In the genomic region with DNA sequence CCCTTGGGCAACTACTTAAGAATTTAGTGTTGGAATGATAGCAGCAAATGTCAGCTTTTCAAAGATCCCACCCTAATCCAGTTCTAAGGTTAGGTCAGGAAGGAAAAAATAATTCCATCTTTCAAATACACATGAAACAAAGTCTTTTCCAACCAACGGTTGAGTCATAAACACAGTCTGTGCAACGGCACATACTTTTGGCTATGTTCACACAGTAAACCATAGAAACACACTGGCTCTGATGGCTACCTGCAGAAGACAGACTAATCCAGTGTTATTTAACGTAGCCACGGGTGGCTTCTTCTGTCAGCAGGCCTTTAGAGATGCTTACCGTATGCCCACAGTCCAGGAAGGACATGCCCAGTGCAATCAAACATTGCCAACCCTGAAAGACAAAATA, we compare ENCODE assay signal across 30 cellular contexts. TPM values are rescaled to one million over a fixed set of nuclear protein-coding genes. Genes with fewer than 3 reads are reported as not detected.
DNase-seq lines count a peak whose midpoint lies in the region; ATAC-seq and TF ChIP-seq lines count a peak whose summit lies in the region.
"Had no signal": no experiment of that assay in that cellular context is flagged by ENCODE, and none has a peak within 500 bp of the region (broad histone marks: within the 10 kb centered on the region; RNA-seq: fewer than 3 reads in every experiment).

No MANE protein-coding gene starts in this region.

- WGBS in thymus: 97% methylated on average over 5 of the region's 5 CpGs

- TF ChIP-seq CTCF in foreskin fibroblast (IDR thresholded peaks at IDR 0.05; ENCODE audit: low read depth, low read length): no peak

- peaks cover 57% of the 10 kb centered on the region for H3K4me1 Mint-ChIP-seq in activated T-cell treated with anti-CD3 and anti-CD28 coated beads, Interleukin-2, amount 50 U/mL, for 24 hours (ENCODE audit: low read depth)
- H3K4me1 Mint-ChIP-seq in activated T-cell treated with anti-CD3 and anti-CD28 coated beads, Interleukin-2, amount 50 U/mL, for 4 hours (ENCODE audit: low read depth): peaks cover 31% of the 10 kb centered on the region
- peaks cover 12% of the 10 kb centered on the region for H3K4me1 Mint-ChIP-seq in activated CD8-positive, alpha-beta T cell treated with anti-CD3 and anti-CD28 coated beads, Interleukin-2, amount 10 ng/mL, durations not matched to agents 7 days and 5 days (ENCODE audit: low read depth)

- peak overlapping the region; percentile 9 for H3K27ac ChIP-seq in thymus (ENCODE audit: low read depth)
- H3K27ac ChIP-seq: 22Rv1, brain microvascular endothelial cell, heart right ventricle, SJSA1 had no signal

- peaks cover 76% of the 10 kb centered on the region for H3K36me3 Mint-ChIP-seq in activated T-cell treated with anti-CD3 and anti-CD28 coated beads, Interleukin-2, amount 50 U/mL, for 24 hours (ENCODE audit: low read depth)
- H3K36me3 Mint-ChIP-seq in activated T-cell treated with anti-CD3 and anti-CD28 coated beads, Interleukin-2, amount 50 U/mL, for 4 hours (ENCODE audit: insufficient read depth): peaks cover 34% of the 10 kb centered on the region
- peaks cover 38% of the 10 kb centered on the region for H3K36me3 Mint-ChIP-seq in activated CD8-positive, alpha-beta T cell treated with anti-CD3 and anti-CD28 coated beads, Interleukin-2, amount 10 ng/mL, durations not matched to agents 7 days and 5 days (ENCODE audit: low read depth)

- H3K9me3 ChIP-seq in thymus (ENCODE audit: control insufficient read depth): no peaks in the 10 kb centered on the region
- H3K9me3 ChIP-seq: HAP-1, heart right ventricle, prostate gland, sigmoid colon, SJSA1 had no signal

- no peak for ATAC-seq in activated T-cell treated with anti-CD3 and anti-CD28 coated beads, Interleukin-2, amount 50 U/mL, for 4 hours
- no peak for ATAC-seq in activated CD8-positive, alpha-beta T cell treated with anti-CD3 and anti-CD28 coated beads, Interleukin-2, amount 10 ng/mL, durations not matched to agents 7 days and 5 days
- ATAC-seq: heart right ventricle had no signal

- POLR2A ChIA-PET in activated CD8-positive, alpha-beta T cell treated with anti-CD3 and anti-CD28 coated beads, Interleukin-2, amount 10 ng/mL, durations not matched to agents 7 days and 5 days (lab: Charles Lee): interaction anchor here (0.7 kb wide), 1 partner anchor 246 kb away, joined by 4 read pairs; no protein-coding TSS in a partner anchor

- H3K4me3 ChIP-seq in foreskin fibroblast (ENCODE audit: low read depth in 1 of 2, low read length in 2 of 2) (no peak overlapping the region), thymus (ENCODE audit: low read length) (no peak overlapping the region)
- H3K4me3 ChIP-seq: HAP-1, heart right ventricle, prostate gland, sigmoid colon, SJSA1 had no signal

- peaks cover 46% of the 10 kb centered on the region for H3K36me3 ChIP-seq in thymus (ENCODE audit: control insufficient read depth, insufficient read depth)

- H3K27ac Mint-ChIP-seq in activated T-cell treated with anti-CD3 and anti-CD28 coated beads, Interleukin-2, amount 50 U/mL, for 24 hours: peak overlapping the region; percentile 79
- peak overlapping the region; percentile 5 for H3K27ac Mint-ChIP-seq in activated CD8-positive, alpha-beta T cell treated with anti-CD3 and anti-CD28 coated beads, Interleukin-2, amount 10 ng/mL, durations not matched to agents 7 days and 5 days
- H3K27ac Mint-ChIP-seq: activated CD4-positive, alpha-beta memory T cell treated with anti-CD3 and anti-CD28 coated beads for 36 hours had no signal

- DNase-seq in activated T-cell treated with anti-CD3 and anti-CD28 coated beads, Interleukin-2, amount 50 U/mL, for 24 hours: no peak
- DNase-seq in activated T-cell treated with anti-CD3 and anti-CD28 coated beads, Interleukin-2, amount 50 U/mL, for 4 hours: no peak
- DNase-seq in activated CD8-positive, alpha-beta T cell treated with anti-CD3 and anti-CD28 coated beads, Interleukin-2, amount 10 ng/mL, durations not matched to agents 7 days and 5 days: no peak
- DNase-seq in foreskin fibroblast: peak; percentile 23 to 59
- no peak for DNase-seq in NCI-H146 treated with DMSO at 0.1 percent for 48 hours (lab: John Stamatoyannopoulos, UW; ENCODE audit: unreplicated experiment)
- no peak for DNase-seq in anterior cingulate cortex (lab: John Stamatoyannopoulos, UW)
- no peak for DNase-seq in iPS-NIHi11 (ENCODE audit: low spot score)
- DNase-seq: activated CD4-positive, alpha-beta memory T cell treated with anti-CD3 and anti-CD28 coated beads for 36 hours; activated effector memory CD4-positive, alpha-beta T cell treated with Interleukin-2 at 50 U/mL for 16 hours; brain microvascular endothelial cell; CD4-positive, alpha-beta memory T cell; DMS 273 treated with DMSO at 0.1 percent for 48 hours; heart right ventricle; KG1; left colon; NCI-H1417 treated with DMSO at 0.1 percent for 48 hours; NCI-H345; NCI-H748 treated with DMSO at 0.1 percent for 48 hours; sigmoid colon; stimulated activated CD4-positive, alpha-beta T cell treated with anti-CD3 and anti-CD28 coated beads, Interleukin-15, amount 100 ng/mL, for 24 hours; stimulated activated naive CD4-positive, alpha-beta T cell treated with Interleukin-2 at 50 U/mL for 16 hours had no signal

- no peaks in the 10 kb centered on the region for H3K27me3 ChIP-seq in thymus (ENCODE audit: control insufficient read depth, insufficient read depth)
- H3K27me3 ChIP-seq: brain microvascular endothelial cell, heart right ventricle, sigmoid colon, SJSA1 had no signal

- H3K9me3 Mint-ChIP-seq in activated T-cell treated with anti-CD3 and anti-CD28 coated beads, Interleukin-2, amount 50 U/mL, for 24 hours: no peaks in the 10 kb centered on the region
- no peaks in the 10 kb centered on the region for H3K9me3 Mint-ChIP-seq in activated T-cell treated with anti-CD3 and anti-CD28 coated beads, Interleukin-2, amount 50 U/mL, for 4 hours
- H3K9me3 Mint-ChIP-seq in activated CD8-positive, alpha-beta T cell treated with anti-CD3 and anti-CD28 coated beads, Interleukin-2, amount 10 ng/mL, durations not matched to agents 7 days and 5 days (ENCODE audit: insufficient read depth): no peaks in the 10 kb centered on the region
- H3K9me3 Mint-ChIP-seq: activated CD4-positive, alpha-beta memory T cell treated with anti-CD3 and anti-CD28 coated beads for 36 hours; CD4-positive, alpha-beta memory T cell had no signal

- CTCF ChIA-PET in activated CD8-positive, alpha-beta T cell treated with anti-CD3 and anti-CD28 coated beads, Interleukin-2, amount 10 ng/mL, durations not matched to agents 7 days and 5 days (lab: Charles Lee): interaction anchor here (0.9 to 5.3 kb wide), 23 partner anchors 9 to 903 kb away, joined by 3 to 75 read pairs (median 7); partner anchors contain the start of genes ATF1, LETMD1, SLC11A2 and SMARCD1

- H3K27me3 Mint-ChIP-seq in activated T-cell treated with anti-CD3 and anti-CD28 coated beads, Interleukin-2, amount 50 U/mL, for 24 hours: no peaks in the 10 kb centered on the region
- no peaks in the 10 kb centered on the region for H3K27me3 Mint-ChIP-seq in activated T-cell treated with anti-CD3 and anti-CD28 coated beads, Interleukin-2, amount 50 U/mL, for 4 hours (ENCODE audit: low read depth)
- no peaks in the 10 kb centered on the region for H3K27me3 Mint-ChIP-seq in activated CD8-positive, alpha-beta T cell treated with anti-CD3 and anti-CD28 coated beads, Interleukin-2, amount 10 ng/mL, durations not matched to agents 7 days and 5 days (ENCODE audit: low read depth)
- H3K27me3 Mint-ChIP-seq: activated CD4-positive, alpha-beta memory T cell treated with anti-CD3 and anti-CD28 coated beads for 36 hours; CD4-positive, alpha-beta memory T cell had no signal

- no peaks in the 10 kb centered on the region for H3K4me1 ChIP-seq in thymus (ENCODE audit: control insufficient read depth, insufficient read depth, low read length)
- H3K4me1 ChIP-seq: HAP-1, prostate gland had no signal

- no peak overlapping the region for H3K4me3 Mint-ChIP-seq in activated T-cell treated with anti-CD3 and anti-CD28 coated beads, Interleukin-2, amount 50 U/mL, for 24 hours
- no peak overlapping the region for H3K4me3 Mint-ChIP-seq in activated T-cell treated with anti-CD3 and anti-CD28 coated beads, Interleukin-2, amount 50 U/mL, for 4 hours
- H3K4me3 Mint-ChIP-seq in activated CD8-positive, alpha-beta T cell treated with anti-CD3 and anti-CD28 coated beads, Interleukin-2, amount 10 ng/mL, durations not matched to agents 7 days and 5 days: no peak overlapping the region
- H3K4me3 Mint-ChIP-seq: activated CD4-positive, alpha-beta memory T cell treated with anti-CD3 and anti-CD28 coated beads for 36 hours; CD4-positive, alpha-beta memory T cell had no signal

RNA-seq across cellular contexts. Expression of gene HIGD1C, which starts 35.7 kb away (rescaled TPM):
- total RNA-seq in activated T-cell treated with anti-CD3 and anti-CD28 coated beads, Interleukin-2, amount 50 U/mL, for 4 hours: not detected
- total RNA-seq in activated CD8-positive, alpha-beta T cell treated with anti-CD3 and anti-CD28 coated beads, Interleukin-2, amount 10 ng/mL, durations not matched to agents 7 days and 5 days: not detected
- not detected for polyA plus RNA-seq in thymus
- total RNA-seq: activated CD4-positive, alpha-beta memory T cell treated with anti-CD3 and anti-CD28 coated beads for 36 hours; CD4-positive, alpha-beta memory T cell; cerebellum; fibroblast of villous mesenchyme; heart right ventricle; left colon; prostate gland; sigmoid colon; SJSA1; temporal lobe had no signal
- polyA plus RNA-seq: adipose tissue; CD4-positive, alpha-beta memory T cell; heart right ventricle; sigmoid colon had no signal

RNA-seq across cellular contexts. Expression of gene SLC11A2, which starts 38.1 kb away (rescaled TPM):
- total RNA-seq in activated T-cell treated with anti-CD3 and anti-CD28 coated beads, Interleukin-2, amount 50 U/mL, for 4 hours: 10 to 100 TPM; 39.1 to 45.0 (median 39.3) TPM
- total RNA-seq in activated CD8-positive, alpha-beta T cell treated with anti-CD3 and anti-CD28 coated beads, Interleukin-2, amount 10 ng/mL, durations not matched to agents 7 days and 5 days: 10 to 100 TPM; 29.9 to 36.1 TPM
- 30.0 TPM for polyA plus RNA-seq in thymus

Comparison
In these comparisons a context has a peak if more than half of its experiments do, and no peak if none do; other contexts are left out.
1. DNase-seq: peak in foreskin fibroblast (2 of 2); none in activated T-cell treated with anti-CD3 and anti-CD28 coated beads, Interleukin-2, amount 50 U/mL, for 24 hours (single experiment), activated T-cell treated with anti-CD3 and anti-CD28 coated beads, Interleukin-2, amount 50 U/mL, for 4 hours (single experiment), activated CD8-positive, alpha-beta T cell treated with anti-CD3 and anti-CD28 coated beads, Interleukin-2, amount 10 ng/mL, durations not matched to agents 7 days and 5 days (single experiment), NCI-H146 treated with DMSO at 0.1 percent for 48 hours (single experiment), anterior cingulate cortex (0 of 58) and iPS-NIHi11 (single experiment).